ENCODE assay signal across 2 cellular contexts in genomic region chr3:114179575-114179974, GRCh38.
TF ChIP-seq lines count a peak whose summit lies in the region.

No MANE protein-coding gene starts in this region.

TF ChIP-seq in GM12878, 131 proteins besides CTCF, POLR2A, EP300 and RAD21:
- peak; percentile 16; the same call in 1 of the 2 replicates for TF ChIP-seq SMC3 (IDR thresholded peaks at IDR 0.05; ENCODE audit: borderline replicate concordance, low read length)
- no peak for TF ChIP-seq STAT1 (conservative IDR thresholded peaks at IDR 0.05)

TF ChIP-seq in neural cell, 6 proteins besides CTCF, POLR2A, EP300 and RAD21:
- TF ChIP-seq MXI1 (conservative IDR thresholded peaks at IDR 0.05; ENCODE audit: poor library complexity, severe bottlenecking) (no peak), SMC3 (conservative IDR thresholded peaks at IDR 0.05; ENCODE audit: poor library complexity) (peak; percentile 61)
